Comparison of ENCODE assay signal across 12 cellular contexts in the genomic region with DNA sequence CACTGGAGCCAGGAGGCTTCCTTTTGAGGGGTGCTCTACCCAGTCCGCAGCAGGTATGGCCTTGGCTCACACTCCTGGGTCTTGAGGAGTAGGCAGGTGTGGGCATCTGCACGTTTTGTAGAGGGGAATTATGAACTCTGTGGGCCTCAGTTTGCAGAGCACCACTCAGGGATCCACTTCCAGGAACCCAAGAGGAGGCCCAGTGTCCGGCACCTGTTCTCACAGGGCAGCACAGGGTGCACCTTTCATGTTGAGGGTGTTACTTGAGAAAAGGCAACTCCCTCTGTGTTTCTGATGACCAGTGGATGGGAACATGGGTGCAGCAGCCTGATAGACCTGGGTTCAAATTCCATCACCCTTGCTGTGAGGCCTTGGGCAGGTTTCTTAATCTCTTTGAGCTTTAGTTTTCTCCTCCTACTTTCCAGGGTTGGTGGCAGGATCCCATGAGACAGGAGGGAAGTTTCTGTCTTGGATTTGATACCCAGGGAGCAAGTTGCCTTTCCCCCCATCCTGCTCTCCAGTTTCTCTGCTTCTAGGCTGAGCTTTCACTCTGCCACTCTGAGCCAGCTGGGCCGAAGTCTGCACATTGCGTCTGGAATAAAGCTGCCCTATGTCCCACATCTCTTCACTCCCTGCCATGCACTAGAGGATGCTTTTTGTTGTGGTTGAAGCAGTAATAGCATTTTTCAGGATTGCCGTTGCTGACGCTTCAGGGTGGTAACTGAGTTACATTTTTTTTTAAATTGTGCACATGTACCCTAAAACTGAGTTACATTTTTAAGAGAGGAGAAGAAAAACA. TPM values are rescaled to one million over a fixed set of nuclear protein-coding genes. Genes with fewer than 3 reads are reported as not detected.
DNase-seq lines count a peak whose midpoint lies in the region; ATAC-seq and TF ChIP-seq lines count a peak whose summit lies in the region.
"Had no signal": no experiment of that assay in that cellular context is flagged by ENCODE, and none has a peak within 500 bp of the region (broad histone marks: within the 10 kb centered on the region; RNA-seq: fewer than 3 reads in every experiment).

No MANE protein-coding gene starts in this region.

- no peak overlapping the region for H3K27ac Mint-ChIP-seq in activated CD4-positive, alpha-beta memory T cell treated with anti-CD3 and anti-CD28 coated beads for 36 hours
- no peak overlapping the region for H3K27ac Mint-ChIP-seq in type B pancreatic cell
- H3K27ac Mint-ChIP-seq: activated naive CD4-positive, alpha-beta T cell treated with anti-CD3 and anti-CD28 coated beads, Interleukin-2, amount 50 U/mL, for 24 hours had no signal

- peaks cover 0 to 4% (median 0%) of the 10 kb centered on the region in 9 donors for H3K36me3 ChIP-seq in heart left ventricle

- no peak for TF ChIP-seq POLR2A in heart left ventricle (IDR thresholded peaks at IDR 0.05)

- no peaks in the 10 kb centered on the region for H3K27me3 Mint-ChIP-seq in activated CD4-positive, alpha-beta memory T cell treated with anti-CD3 and anti-CD28 coated beads for 36 hours
- no peaks in the 10 kb centered on the region for H3K27me3 Mint-ChIP-seq in type B pancreatic cell
- H3K27me3 Mint-ChIP-seq: activated naive CD4-positive, alpha-beta T cell treated with anti-CD3 and anti-CD28 coated beads, Interleukin-2, amount 50 U/mL, for 24 hours; IgD-negative memory B cell had no signal

- no peak overlapping the region for H3K4me3 ChIP-seq in heart left ventricle

- no peak for TF ChIP-seq CTCF in heart left ventricle (IDR thresholded peaks at IDR 0.05)
- no peak for TF ChIP-seq CTCF in type B pancreatic cell (conservative IDR thresholded peaks at IDR 0.05)

- no peak for ATAC-seq in heart left ventricle
- no peak for ATAC-seq in Right ventricle myocardium inferior
- ATAC-seq in HG03432 (IDR thresholded peaks at IDR 0.05; ENCODE audit: unreplicated experiment): no peak

- no peaks in the 10 kb centered on the region for H3K36me3 Mint-ChIP-seq in activated CD4-positive, alpha-beta memory T cell treated with anti-CD3 and anti-CD28 coated beads for 36 hours
- H3K36me3 Mint-ChIP-seq in type B pancreatic cell: no peaks in the 10 kb centered on the region

- CTCF ChIA-PET in activated CD4-positive, alpha-beta memory T cell treated with anti-CD3 and anti-CD28 coated beads for 36 hours (lab: Charles Lee): interaction anchor here (1.0 kb wide), 1 partner anchor 222 kb away, joined by 3 read pairs; no protein-coding TSS in a partner anchor

- POLR2A ChIA-PET in activated CD4-positive, alpha-beta memory T cell treated with anti-CD3 and anti-CD28 coated beads for 36 hours (lab: Charles Lee): interaction anchor here (1.0 kb wide), 1 partner anchor 158 kb away, joined by 4 read pairs; no protein-coding TSS in a partner anchor

- peaks cover 0 to 50% (median 21%) of the 10 kb centered on the region in 12 donors for H3K4me1 ChIP-seq in heart left ventricle

- H3K27ac ChIP-seq in heart left ventricle: peak overlapping the region in 9 of 12 donors; percentile 14 to 77 (median 53)

- no peaks in the 10 kb centered on the region for H3K9me3 Mint-ChIP-seq in activated CD4-positive, alpha-beta memory T cell treated with anti-CD3 and anti-CD28 coated beads for 36 hours
- no peaks in the 10 kb centered on the region for H3K9me3 Mint-ChIP-seq in type B pancreatic cell
- H3K9me3 Mint-ChIP-seq: activated naive CD4-positive, alpha-beta T cell treated with anti-CD3 and anti-CD28 coated beads, Interleukin-2, amount 50 U/mL, for 24 hours had no signal

- DNase-seq in heart left ventricle (peak in 2 of 5 donors; percentile 5 to 16), Right ventricle myocardium inferior (ENCODE audit: missing footprints) (no peak), medulla oblongata (ENCODE audit: extremely low spot score) (peak; percentile 77), type B pancreatic cell (ENCODE audit: extremely low spot score, unreplicated experiment) (peak; percentile 34), SHP77 treated with DMSO at 0.1 percent for 48 hours (lab: John Stamatoyannopoulos, UW) (no peak), kidney tubule cell (ENCODE audit: low spot score) (no peak)
- peak; percentile 6 for DNase-seq in activated CD4-positive, alpha-beta memory T cell treated with anti-CD3 and anti-CD28 coated beads for 36 hours
- DNase-seq: activated CD4-positive, alpha-beta T cell treated with anti-CD3 and anti-CD28 coated beads, Interleukin-2, amount 50 U/mL, for 1 hour; NCI-H187 had no signal

- intact Hi-C loops in heart left ventricle (cut with DNase I): loop anchor here in 1 of 10 donors (10.0 kb wide), 1 partner anchor 118 kb away; no protein-coding TSS in a partner anchor
- intact Hi-C loops in Right ventricle myocardium inferior (cut with DNase I): no loop called here
- intact Hi-C loops in activated CD4-positive, alpha-beta memory T cell treated with anti-CD3 and anti-CD28 coated beads for 36 hours (cut with micrococcal nuclease): no loop called here

- no peaks in the 10 kb centered on the region for H3K9me3 ChIP-seq in heart left ventricle

- no peaks in the 10 kb centered on the region for H3K27me3 ChIP-seq in heart left ventricle

- no peak overlapping the region for H3K4me3 Mint-ChIP-seq in activated CD4-positive, alpha-beta memory T cell treated with anti-CD3 and anti-CD28 coated beads for 36 hours
- H3K4me3 Mint-ChIP-seq in type B pancreatic cell: no peak overlapping the region
- H3K4me3 Mint-ChIP-seq: activated naive CD4-positive, alpha-beta T cell treated with anti-CD3 and anti-CD28 coated beads, Interleukin-2, amount 50 U/mL, for 24 hours; IgD-negative memory B cell had no signal

- 67 to 82% (median 81%) methylated on average over 4 to 7 of the region's 7 CpGs for WGBS in heart left ventricle, 4 donors

- peaks cover 26% of the 10 kb centered on the region for H3K4me1 Mint-ChIP-seq in activated CD4-positive, alpha-beta memory T cell treated with anti-CD3 and anti-CD28 coated beads for 36 hours (ENCODE audit: low read depth)
- H3K4me1 Mint-ChIP-seq in type B pancreatic cell (ENCODE audit: unreplicated experiment): peaks cover 9% of the 10 kb centered on the region

RNA-seq across cellular contexts. Expression of gene ANGPTL2, which starts 40.3 kb away (rescaled TPM):
- total RNA-seq in heart left ventricle (10 to 100 TPM; 25.6 to 92.5 (median 47.4) TPM), Right ventricle myocardium inferior (37.1 TPM), type B pancreatic cell (ENCODE audit: low replicate concordance) (5.4 and 20.6 TPM in 2 replicates)
- polyA plus RNA-seq in heart left ventricle: 10 to 100 TPM; 17.0 to 19.4 TPM
- not detected for total RNA-seq in activated CD4-positive, alpha-beta memory T cell treated with anti-CD3 and anti-CD28 coated beads for 36 hours

Comparison
In these comparisons a context has a peak if more than half of its experiments do, and no peak if none do; other contexts are left out.
1. DNase-seq: peak in activated CD4-positive, alpha-beta memory T cell treated with anti-CD3 and anti-CD28 coated beads for 36 hours (single experiment), medulla oblongata (single experiment) and type B pancreatic cell (single experiment); none in Right ventricle myocardium inferior (single experiment), SHP77 treated with DMSO at 0.1 percent for 48 hours (single experiment) and kidney tubule cell (single experiment).